8 cellular contexts compared by ENCODE assay signal in genomic region chr1:36609241-36610027, GRCh38.
A peak's percentile ranks its signal among the peaks of the same experiment; 100 is the strongest.
DNase-seq lines count a peak whose midpoint lies in the region; ATAC-seq, FAIRE-seq and TF ChIP-seq lines count a peak whose summit lies in the region.

No MANE protein-coding gene starts in this region.

- no peak overlapping the region for H2AFZ ChIP-seq in astrocyte (ENCODE audit: low read depth, low read length)

- peaks cover 28% of the 10 kb centered on the region for H3K27me3 Mint-ChIP-seq in astrocyte (ENCODE audit: low read depth, unreplicated experiment)

- no peaks in the 10 kb centered on the region for H3K36me3 ChIP-seq in astrocyte (ENCODE audit: insufficient read depth, low read length)

- H3K4me3 ChIP-seq in astrocyte (ENCODE audit: insufficient read depth, low read depth, low read length), result no peak overlapping the region

- no peak overlapping the region for H3K27ac Mint-ChIP-seq in astrocyte (ENCODE audit: unreplicated experiment)

- no peak overlapping the region for H3K4me3 Mint-ChIP-seq in astrocyte (ENCODE audit: unreplicated experiment)

- H4K20me1 ChIP-seq in astrocyte (ENCODE audit: insufficient read depth, low read length), result no peaks in the 10 kb centered on the region

- H3K9me3 ChIP-seq in astrocyte (ENCODE audit: insufficient read depth, low read depth, low read length), result no peaks in the 10 kb centered on the region

- no peaks in the 10 kb centered on the region for H3K4me1 ChIP-seq in astrocyte (ENCODE audit: insufficient read depth, low read length)

- TF ChIP-seq CTCF in astrocyte (IDR thresholded peaks at IDR 0.05; ENCODE audit: insufficient read depth, low read depth, low read length), result peak; percentile 60

- no peaks in the 10 kb centered on the region for H3K4me1 Mint-ChIP-seq in astrocyte (ENCODE audit: low read depth, unreplicated experiment)

- no peak overlapping the region for H3K4me2 ChIP-seq in astrocyte (ENCODE audit: low read length)

- no peak for FAIRE-seq in astrocyte (lab: Jason Lieb, UNC)

- no peaks in the 10 kb centered on the region for H3K79me2 ChIP-seq in astrocyte (ENCODE audit: insufficient read depth, low read length)

- no peak for ATAC-seq in HG03442 (IDR thresholded peaks at IDR 0.05; ENCODE audit: unreplicated experiment)

- no peaks in the 10 kb centered on the region for H3K9me3 Mint-ChIP-seq in astrocyte (ENCODE audit: unreplicated experiment)

- DNase-seq in NCI-H1417 (lab: John Stamatoyannopoulos, UW) (peak; percentile 64 to 83 (median 80)), NCI-H1417 treated with DMSO at 0.1 percent for 48 hours (lab: John Stamatoyannopoulos, UW) (no peak), Kasumi-1 (lab: John Stamatoyannopoulos, UW) (peak; percentile 44 to 54), OCI-M1 (lab: John Stamatoyannopoulos, UW) (peak; percentile 74), astrocyte (ENCODE audit: low read depth) (no peak), islet precursor cell (peak; percentile 88)
- DNase-seq in stimulated activated CD8-positive, alpha-beta memory T cell treated with anti-CD3 and anti-CD28 coated beads, Interleukin-15, amount 100 ng/mL, for 24 hours (ENCODE audit: low read depth), result peak; percentile 2

- no peaks in the 10 kb centered on the region for H3K36me3 Mint-ChIP-seq in astrocyte (ENCODE audit: low read depth, unreplicated experiment)

- no peaks in the 10 kb centered on the region for H3K27me3 ChIP-seq in astrocyte (ENCODE audit: insufficient read depth, low read length)

- H3K27ac ChIP-seq in astrocyte (ENCODE audit: low read depth, low read length), result no peak overlapping the region

- no peak overlapping the region for H3K9ac ChIP-seq in astrocyte (ENCODE audit: low read length)

Comparison
In these comparisons a context has a peak if more than half of its experiments do, and no peak if none do; other contexts are left out.
1. DNase-seq: peak in NCI-H1417 (3 of 3), Kasumi-1 (2 of 2), OCI-M1 (single experiment), islet precursor cell (single experiment) and stimulated activated CD8-positive, alpha-beta memory T cell treated with anti-CD3 and anti-CD28 coated beads, Interleukin-15, amount 100 ng/mL, for 24 hours (single experiment); none in NCI-H1417 treated with DMSO at 0.1 percent for 48 hours (single experiment) and astrocyte (single experiment).